13 cellular contexts compared by ENCODE assay signal in genomic region chr10:530717-531116, GRCh38.
"Had no signal": no experiment of that assay in that cellular context is flagged by ENCODE, and none has a peak within 500 bp of the region (broad histone marks: within the 10 kb centered on the region; RNA-seq: fewer than 3 reads in every experiment).

No MANE protein-coding gene starts in this region.

- H3K27ac ChIP-seq: esophagus squamous epithelium, thyroid gland had no signal

- H3K4me1 ChIP-seq: esophagus squamous epithelium, thyroid gland had no signal

- H3K9me3 ChIP-seq: esophagus squamous epithelium, thyroid gland had no signal

- DNase-seq: activated CD4-positive, alpha-beta T cell treated with anti-CD3 and anti-CD28 coated beads, Interleukin-2, amount 50 U/mL, for 4 hours; activated naive CD4-positive, alpha-beta T cell; activated T-cell treated with anti-CD3 and anti-CD28 coated beads for 4 hours; central memory CD4-positive, alpha-beta T cell; cortex of kidney; effector CD4-positive, alpha-beta T cell; esophagus squamous epithelium; stimulated activated CD4-positive, alpha-beta T cell treated with anti-CD3 and anti-CD28 coated beads, Interleukin-2, amount 100 ng/mL, for 48 hours; T-helper 1 cell; T1000; thyroid gland had no signal

- H3K4me3 ChIP-seq: esophagus squamous epithelium, thyroid gland had no signal

- H3K36me3 ChIP-seq: esophagus squamous epithelium, thyroid gland had no signal

- H3K27me3 ChIP-seq: esophagus squamous epithelium, thyroid gland had no signal

- ATAC-seq: activated CD4-positive, CD25-positive, alpha-beta regulatory T cell treated with anti-CD3 and anti-CD28 coated beads, Interleukin-2, amount 50 U/mL, for 24 hours; stimulated activated memory B cell treated with anti-CD40 and anti-IgM and Interleukin-4, amounts not matched to agents 10 μg/mL and 1 μg/mL and 100 μg/mL, for 72 hours had no signal
